8 cellular contexts compared by ENCODE assay signal in genomic region chr12:6336859-6337744, GRCh38. TPM values are rescaled to one million over a fixed set of nuclear protein-coding genes. Genes with fewer than 3 reads are reported as not detected.
A peak's percentile ranks its signal among the peaks of the same experiment; 100 is the strongest.
DNase-seq lines count a peak whose midpoint lies in the region; ATAC-seq and TF ChIP-seq lines count a peak whose summit lies in the region.

No MANE protein-coding gene starts in this region.

- WGBS in adrenal gland, 4 donors, result 12 to 23% (median 17%) methylated on average over 13 to 15 of the region's 15 CpGs

- H3K36me3 ChIP-seq in adrenal gland (replicated peaks in 1 of 2), result peaks cover 0 to 27% of the 10 kb centered on the region in 2 donors
- H3K36me3 ChIP-seq in kidney epithelial cell (ENCODE audit: control insufficient read depth, insufficient read depth, low read length), result peaks cover 8% of the 10 kb centered on the region
- H3K36me3 ChIP-seq in subcutaneous abdominal adipose tissue (ENCODE audit: control insufficient read depth in 5 of 5, insufficient read depth in 5 of 5, low read length in 5 of 5), result peaks cover 3 to 37% (median 30%) of the 10 kb centered on the region in 5 donors

- ATAC-seq in GM21619 (IDR thresholded peaks at IDR 0.05; ENCODE audit: unreplicated experiment) (no peak), GM19351 (IDR thresholded peaks at IDR 0.05; ENCODE audit: unreplicated experiment) (no peak)

- peak; percentile 33 for DNase-seq in EL
- peak; percentile 85 for DNase-seq in OCI-M1 (lab: John Stamatoyannopoulos, UW)
- peak in 1 of 7 donors; percentile 46 for DNase-seq in adrenal gland
- DNase-seq in kidney epithelial cell (ENCODE audit: low read depth), result no peak
- DNase-seq in globus pallidus (ENCODE audit: low spot score), result no peak

- H3K4me1 ChIP-seq in adrenal gland (replicated peaks in 1 of 2) (peaks cover 52 to 66% of the 10 kb centered on the region in 2 donors), subcutaneous abdominal adipose tissue (ENCODE audit: control insufficient read depth in 5 of 5, insufficient read depth in 5 of 5, low read length in 5 of 5) (peaks cover 38 to 85% (median 79%) of the 10 kb centered on the region in 5 donors)

- H3K9me3 ChIP-seq in adrenal gland (replicated peaks in 1 of 3) (no peaks in the 10 kb centered on the region), subcutaneous abdominal adipose tissue (ENCODE audit: control insufficient read depth in 5 of 5, low read length in 5 of 5) (no peaks in the 10 kb centered on the region)

- TF ChIP-seq POLR2A in adrenal gland (IDR thresholded peaks at IDR 0.05), result peak in 1 of 2 donors; percentile 10

- peak overlapping the region; percentile 90 to 98 (median 97) for H3K27ac ChIP-seq in adrenal gland
- peak overlapping the region; percentile 100 for H3K27ac ChIP-seq in subcutaneous abdominal adipose tissue (ENCODE audit: low read depth, low read length)

- H3K4me3 ChIP-seq in adrenal gland (peak overlapping the region in 3 of 4 donors; percentile 1 to 93 (median 14)), kidney epithelial cell (ENCODE audit: low read depth, low read length) (peak overlapping the region; percentile 31), subcutaneous abdominal adipose tissue (ENCODE audit: low read depth in 1 of 5, low read length in 5 of 5) (peak overlapping the region; percentile 81 to 100 (median 98))

- intact Hi-C loops in adrenal gland (cut with DNase I), result loop anchor here (5.0 to 10.0 kb wide), 2 partner anchors 45 to 198 kb away; partner anchors contain the start of genes GAPDH (in 1 of the 2) and LTBR (in 1 of the 2)

- H3K27me3 ChIP-seq in adrenal gland, result no peaks in the 10 kb centered on the region
- no peaks in the 10 kb centered on the region for H3K27me3 ChIP-seq in kidney epithelial cell (ENCODE audit: control insufficient read depth, insufficient read depth, low read length)
- peaks cover 0 to 4% (median 0%) of the 10 kb centered on the region in 5 donors for H3K27me3 ChIP-seq in subcutaneous abdominal adipose tissue (ENCODE audit: control insufficient read depth in 5 of 5, insufficient read depth in 4 of 5, low read length in 5 of 5)

- peak overlapping the region; percentile 79 to 100 (median 92) for H3K9ac ChIP-seq in subcutaneous abdominal adipose tissue (ENCODE audit: low read length in 5 of 5)

- TF ChIP-seq CTCF in adrenal gland (IDR thresholded peaks at IDR 0.05), result no peak
- no peak for TF ChIP-seq CTCF in kidney epithelial cell (IDR thresholded peaks at IDR 0.05; ENCODE audit: insufficient read depth, low read length, poor library complexity, severe bottlenecking)

RNA-seq across cellular contexts. Expression of gene TNFRSF1A, which starts 4.8 kb away (rescaled TPM):
- 100 to 1,000 TPM; 181 to 386 (median 262) TPM for total RNA-seq in adrenal gland
- 100 to 1,000 TPM in 2 of 3 donors, 10 to 100 TPM in 1; 91.8 to 167 (median 160) TPM for polyA plus RNA-seq in adrenal gland
- 115 and 143 TPM in 2 replicates for total RNA-seq in kidney epithelial cell

RNA-seq across cellular contexts. Expression of gene PLEKHG6, which starts 26.6 kb away (rescaled TPM):
- 1 to 10 TPM in 2 of 8 donors, under 1 TPM in 5, not detected in 1; 0.23 to 1.9 (median 0.51) TPM for total RNA-seq in adrenal gland
- 1 to 10 TPM in 1 of 3 donors, under 1 TPM in 1, not detected in 1; 0.32 to 5.8 TPM for polyA plus RNA-seq in adrenal gland
- total RNA-seq in kidney epithelial cell, result 2.3 and 3.3 TPM in 2 replicates

RNA-seq across cellular contexts. Expression of gene SCNN1A, which starts 38.3 kb away (rescaled TPM):
- total RNA-seq in adrenal gland (10 to 100 TPM in 7 of 8 donors, 1 to 10 TPM in 1; 7.6 to 38.0 (median 17.3) TPM), kidney epithelial cell (10.4 and 11.1 TPM in 2 replicates)
- 1 to 10 TPM; 4.3 to 5.3 (median 5.1) TPM for polyA plus RNA-seq in adrenal gland

RNA-seq across cellular contexts. Expression of gene LTBR, which starts 46.9 kb away (rescaled TPM):
- total RNA-seq in adrenal gland (100 to 1,000 TPM; 108 to 295 (median 174) TPM), kidney epithelial cell (134 and 219 TPM in 2 replicates)
- polyA plus RNA-seq in adrenal gland, result 100 to 1,000 TPM in 2 of 3 donors, 10 to 100 TPM in 1; 71.0 to 165 (median 119) TPM

Comparison
In these comparisons a context has a peak if more than half of its experiments do, and no peak if none do; other contexts are left out.
1. DNase-seq: peak in EL (single experiment) and OCI-M1 (single experiment); none in kidney epithelial cell (single experiment) and globus pallidus (single experiment).
2. H3K4me3 ChIP-seq: peak in every context shown above with its lines; median percentile 98 in subcutaneous abdominal adipose tissue; 31 in kidney epithelial cell; 14 in adrenal gland.